ENCODE assay signal across 12 cellular contexts in the genomic region with DNA sequence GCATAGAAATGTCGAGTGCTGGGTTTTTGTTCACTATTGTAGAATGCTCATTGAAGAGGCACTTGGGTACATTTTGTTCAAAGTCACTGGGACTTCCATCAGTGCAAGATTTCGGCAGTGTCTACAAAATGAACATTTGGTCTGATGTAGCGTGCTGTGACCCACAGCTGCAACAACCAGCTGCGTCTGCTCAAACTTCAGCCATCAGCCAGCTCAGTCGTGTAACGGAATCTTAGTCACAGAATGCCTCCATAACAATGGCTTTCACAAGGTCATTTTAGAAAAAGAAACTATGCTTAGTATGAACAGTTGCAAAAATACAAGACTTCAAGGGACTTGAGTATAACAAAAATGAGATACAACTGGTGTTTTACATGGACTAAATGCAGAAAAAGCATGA.
A peak's percentile ranks its signal among the peaks of the same experiment; 100 is the strongest.
DNase-seq lines count a peak whose midpoint lies in the region; ATAC-seq and TF ChIP-seq lines count a peak whose summit lies in the region.
"Had no signal": no experiment of that assay in that cellular context is flagged by ENCODE, and none has a peak within 500 bp of the region (broad histone marks: within the 10 kb centered on the region; RNA-seq: fewer than 3 reads in every experiment).

No MANE protein-coding gene starts in this region.

- 68 to 84% methylated on average over 6 of the region's 6 CpGs for whole genome bisulfite sequencing in sigmoid colon, 2 donors

- DNase-seq in GM04504 (ENCODE audit: low read depth) (peak; percentile 3), coronary artery (ENCODE audit: low spot score) (no peak), left colon (peak; percentile 15 to 31), sigmoid colon (peak; percentile 86), NCI-H345 (lab: John Stamatoyannopoulos, UW) (no peak), COR-L47 (lab: John Stamatoyannopoulos, UW) (no peak), retina (no peak), NCI-H1930 (lab: John Stamatoyannopoulos, UW) (no peak)
- DNase-seq: NCI-H187, NCI-H69, small intestine had no signal

- H3K27ac ChIP-seq in coronary artery = peak overlapping the region in 1 of 2 donors; percentile 33
- H3K27ac ChIP-seq in sigmoid colon = no peak overlapping the region

- no peak for ATAC-seq in left colon
- ATAC-seq: K562 had no signal

- TF ChIP-seq CTCF in coronary artery (IDR thresholded peaks at IDR 0.05) (no peak), sigmoid colon (IDR thresholded peaks at IDR 0.05) (no peak)

- no peaks in the 10 kb centered on the region for H3K27me3 ChIP-seq in sigmoid colon

- H3K4me1 ChIP-seq in sigmoid colon = no peaks in the 10 kb centered on the region

- H3K9me3 ChIP-seq in sigmoid colon = no peaks in the 10 kb centered on the region

- TF ChIP-seq EP300 in sigmoid colon (IDR thresholded peaks at IDR 0.05) = no peak

- intact Hi-C loops in left colon (cut with DNase I, micrococcal nuclease) = no loop called here
- intact Hi-C loops in sigmoid colon (cut with DNase I) = no loop called here

- peak overlapping the region; percentile 16 for H3K4me3 ChIP-seq in coronary artery
- no peak overlapping the region for H3K4me3 ChIP-seq in sigmoid colon
- H3K4me3 ChIP-seq: K562 had no signal

- H3K36me3 ChIP-seq in sigmoid colon = no peaks in the 10 kb centered on the region

- no peak for TF ChIP-seq POLR2A in sigmoid colon (IDR thresholded peaks at IDR 0.05)

Comparison
In these comparisons a context has a peak if more than half of its experiments do, and no peak if none do; other contexts are left out.
1. DNase-seq: peak in GM04504 (single experiment), left colon (2 of 2) and sigmoid colon (single experiment); none in coronary artery (single experiment), NCI-H345 (single experiment), COR-L47 (single experiment), retina (single experiment) and NCI-H1930 (0 of 2).